22 cellular contexts compared by ENCODE assay signal in the genomic region with DNA sequence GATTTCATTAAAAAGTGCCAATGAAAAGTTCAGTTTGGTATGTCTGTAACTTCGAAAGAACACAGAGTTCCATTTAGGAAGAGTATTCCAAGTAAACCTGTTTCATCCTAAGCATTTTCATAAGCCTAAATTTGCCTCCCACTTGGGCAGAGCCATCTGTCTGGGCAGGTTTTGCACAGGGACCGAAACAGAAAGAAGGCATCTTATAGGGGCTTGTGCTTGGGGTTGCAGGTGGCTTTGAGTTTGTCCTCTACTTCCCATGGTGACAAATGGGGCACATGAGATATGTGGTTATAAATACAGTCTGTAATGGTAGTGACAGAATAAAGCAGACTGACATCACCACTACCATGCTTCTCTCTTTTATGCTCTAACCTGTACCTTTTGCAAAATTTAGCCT.
"Had no signal": no experiment of that assay in that cellular context is flagged by ENCODE, and none has a peak within 500 bp of the region (broad histone marks: within the 10 kb centered on the region; RNA-seq: fewer than 3 reads in every experiment).

No MANE protein-coding gene starts in this region.

- H3K27ac ChIP-seq: HL-60, KMS-11, RWPE1 had no signal

- H3K9ac ChIP-seq: KMS-11, SK-N-SH had no signal

- ATAC-seq: K562, Panc1, T-helper 17 cell had no signal

- H3K4me2 ChIP-seq: KMS-11, SK-N-SH had no signal

- H3K36me3 Mint-ChIP-seq: IgD-negative memory B cell had no signal

- H3K4me3 ChIP-seq: K562 had no signal

- H3K27me3 Mint-ChIP-seq: IgD-negative memory B cell, T-helper 17 cell had no signal

- DNase-seq: NCI-H1048, NCI-H1105 treated with DMSO at 0.1 percent for 48 hours, NCI-H1417 treated with DMSO at 0.1 percent for 48 hours, NCI-H146, NCI-H1694 treated with DMSO at 0.1 percent for 48 hours, NCI-H1930, NCI-H2081, NCI-H2107, NCI-H345, NCI-H446 treated with DMSO at 0.1 percent for 48 hours, NCI-H510A treated with DMSO at 0.1 percent for 48 hours, NCI-H526, SHP77, SK-N-SH, T-helper 1 cell, T-helper 17 cell had no signal

- H3K4me1 Mint-ChIP-seq: IgD-negative memory B cell, T-helper 17 cell had no signal

- H3K9me3 ChIP-seq: SK-N-SH had no signal

- H3K27ac Mint-ChIP-seq: IgD-negative memory B cell, T-helper 17 cell had no signal

- H3K9me2 ChIP-seq: SK-N-SH had no signal

- H3K4me3 Mint-ChIP-seq: IgD-negative memory B cell, T-helper 17 cell had no signal
